17 cellular contexts compared by ENCODE assay signal in the genomic region with DNA sequence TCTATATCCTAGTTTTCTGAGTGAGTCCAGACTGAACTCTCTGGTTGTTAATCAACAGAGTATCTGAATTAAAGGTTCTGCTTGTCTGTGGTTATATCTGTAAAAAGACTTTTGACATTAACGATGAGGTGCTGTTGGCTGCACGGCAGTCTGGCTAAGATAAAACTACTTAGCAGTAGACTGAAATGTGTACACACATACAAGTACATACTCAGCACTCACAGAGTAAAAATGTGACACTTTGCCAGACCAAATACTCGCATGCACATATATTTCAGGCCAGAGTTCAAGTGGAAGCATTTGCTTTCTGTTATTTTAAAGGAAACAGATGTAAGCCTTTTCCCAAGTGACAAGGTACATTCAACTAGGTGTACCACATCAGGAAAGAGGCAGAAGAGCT.
A peak's percentile ranks its signal among the peaks of the same experiment; 100 is the strongest.
DNase-seq lines count a peak whose midpoint lies in the region; TF ChIP-seq lines count a peak whose summit lies in the region.
"Had no signal": no experiment of that assay in that cellular context is flagged by ENCODE, and none has a peak within 500 bp of the region (broad histone marks: within the 10 kb centered on the region; RNA-seq: fewer than 3 reads in every experiment).

No MANE protein-coding gene starts in this region.

- H3K4me2 ChIP-seq in skeletal muscle satellite cell (ENCODE audit: low read length), result peak overlapping the region; percentile 27
- H3K4me2 ChIP-seq: KMS-11 had no signal

- H3K4me3 ChIP-seq in adipocyte (ENCODE audit: low read length) (no peak overlapping the region), foreskin fibroblast (ENCODE audit: low read depth in 1 of 2, low read length in 2 of 2) (no peak overlapping the region), skeletal muscle satellite cell (ENCODE audit: low read length) (peak overlapping the region; percentile 9)
- H3K4me3 ChIP-seq: prostate gland had no signal

- H3K4me1 ChIP-seq in adipocyte (ENCODE audit: control insufficient read depth, insufficient read depth, low read length) (peaks cover 19% of the 10 kb centered on the region), skeletal muscle satellite cell (ENCODE audit: control insufficient read depth, insufficient read depth, low read length) (peaks cover 15% of the 10 kb centered on the region)
- H3K4me1 ChIP-seq: prostate gland had no signal

- H3K9me3 ChIP-seq in adipocyte (ENCODE audit: control insufficient read depth, low read length), result no peaks in the 10 kb centered on the region
- H3K9me3 ChIP-seq in skeletal muscle satellite cell (replicated peaks; ENCODE audit: low read length), result no peaks in the 10 kb centered on the region
- H3K9me3 ChIP-seq: prostate gland had no signal

- DNase-seq in NCI-H510A treated with DMSO at 0.1 percent for 48 hours (lab: John Stamatoyannopoulos, UW) (peak; percentile 41), NCI-H510A (lab: John Stamatoyannopoulos, UW) (no peak), adipocyte (ENCODE audit: low read depth) (peak; percentile 59), foreskin fibroblast (peak; percentile 62 to 79), NCI-H2227 treated with DMSO at 0.1 percent for 48 hours (lab: John Stamatoyannopoulos, UW) (no peak)
- DNase-seq in stimulated activated CD4-positive, alpha-beta T cell treated with anti-CD3 and anti-CD28 coated beads, Interleukin-4, amount 100 ng/mL, for 1 hour, result no peak
- DNase-seq in activated T-cell treated with anti-CD3 and anti-CD28 coated beads, Interleukin-2, amount 50 U/mL, for 1 hour, result no peak
- DNase-seq: activated naive CD4-positive, alpha-beta T cell; COR-L47; effector CD4-positive, alpha-beta T cell; GF-D8; immature natural killer cell; NCI-H1105; NCI-H748 treated with DMSO at 0.1 percent for 48 hours had no signal

- no peak overlapping the region for H3K9ac ChIP-seq in adipocyte (ENCODE audit: low read length)
- no peak overlapping the region for H3K9ac ChIP-seq in skeletal muscle satellite cell (ENCODE audit: low read depth, low read length)
- H3K9ac ChIP-seq: KMS-11 had no signal

- H3K27me3 ChIP-seq in adipocyte (replicated peaks; ENCODE audit: control insufficient read depth, insufficient read depth, low read length) (no peaks in the 10 kb centered on the region), skeletal muscle satellite cell (ENCODE audit: control insufficient read depth, insufficient read depth, low read length) (no peaks in the 10 kb centered on the region)

- no peak for TF ChIP-seq CTCF in foreskin fibroblast (IDR thresholded peaks at IDR 0.05; ENCODE audit: low read depth, low read length)

- H3K36me3 ChIP-seq in adipocyte (ENCODE audit: control insufficient read depth, insufficient read depth, low read length, severe bottlenecking) (no peaks in the 10 kb centered on the region), skeletal muscle satellite cell (ENCODE audit: insufficient read depth, low read length) (no peaks in the 10 kb centered on the region)
- H3K36me3 ChIP-seq: prostate gland had no signal

Comparison
In these comparisons a context has a peak if more than half of its experiments do, and no peak if none do; other contexts are left out.
1. DNase-seq: peak in NCI-H510A treated with DMSO at 0.1 percent for 48 hours (single experiment), adipocyte (single experiment) and foreskin fibroblast (2 of 2); none in NCI-H510A (single experiment), stimulated activated CD4-positive, alpha-beta T cell treated with anti-CD3 and anti-CD28 coated beads, Interleukin-4, amount 100 ng/mL, for 1 hour (single experiment), NCI-H2227 treated with DMSO at 0.1 percent for 48 hours (single experiment) and activated T-cell treated with anti-CD3 and anti-CD28 coated beads, Interleukin-2, amount 50 U/mL, for 1 hour (single experiment).